ENCODE assay signal across 28 cellular contexts in genomic region chr2:126943612-126944011, GRCh38. TPM values are rescaled to one million over a fixed set of nuclear protein-coding genes. Genes with fewer than 3 reads are reported as not detected.
A peak's percentile ranks its signal among the peaks of the same experiment; 100 is the strongest.
DNase-seq lines count a peak whose midpoint lies in the region; ATAC-seq, FAIRE-seq and TF ChIP-seq lines count a peak whose summit lies in the region.
"Had no signal": no experiment of that assay in that cellular context is flagged by ENCODE, and none has a peak within 500 bp of the region (broad histone marks: within the 10 kb centered on the region; RNA-seq: fewer than 3 reads in every experiment).

No MANE protein-coding gene starts in this region.

- no peak overlapping the region for H3K4me2 ChIP-seq in HepG2 (ENCODE audit: low read depth, low read length)
- no peak overlapping the region for H3K4me2 ChIP-seq in mesendoderm (ENCODE audit: low read length)
- H3K4me2 ChIP-seq: BLaER1 had no signal

- no peak for DNase-seq in HepG2 (ENCODE audit: low spot score)
- no peak for DNase-seq in right lobe of liver
- DNase-seq in endodermal cell, result no peak
- DNase-seq in mesendoderm, result no peak
- no peak for DNase-seq in COLO668 (lab: John Stamatoyannopoulos, UW; ENCODE audit: unreplicated experiment)
- no peak for DNase-seq in posterior cingulate gyrus
- DNase-seq in NCI-H1436 (lab: John Stamatoyannopoulos, UW), result no peak
- DNase-seq: 8988T; ACHN; BE2C; C1 segment of cervical spinal cord; Caco-2; Calu3; CD4-positive, alpha-beta memory T cell; CD4-positive, CD25-positive, alpha-beta regulatory T cell; CD8-positive, alpha-beta memory T cell; DMS79 treated with DMSO at 0.1 percent for 48 hours; GF-D8 had no signal

- no peak for FAIRE-seq in HepG2 (lab: Jason Lieb, UNC)
- FAIRE-seq: A204.1, D721Med, G401.6, GM12891, GM19239 had no signal

- no peak overlapping the region for H2BK120ac ChIP-seq in mesendoderm (ENCODE audit: low read depth, low read length)

- H4K5ac ChIP-seq in mesendoderm (ENCODE audit: low read length), result no peak overlapping the region

- BruUV-seq in HepG2 (replicated peaks; lab: Mats Ljungman, UMichigan), result no TSS peak

- H3K4me1 Mint-ChIP-seq in endodermal cell, result peaks cover 8% of the 10 kb centered on the region
- H3K4me1 Mint-ChIP-seq: CD4-positive, alpha-beta memory T cell; CD4-positive, CD25-positive, alpha-beta regulatory T cell; CD8-positive, alpha-beta memory T cell had no signal

- H3K27ac Mint-ChIP-seq in endodermal cell, result no peak overlapping the region
- H3K27ac Mint-ChIP-seq: CD14-positive monocyte; CD4-positive, alpha-beta memory T cell; CD4-positive, CD25-positive, alpha-beta regulatory T cell; CD8-positive, alpha-beta memory T cell had no signal

- ATAC-seq in HepG2 (no peak), right lobe of liver (no peak)

- H3K36me3 Mint-ChIP-seq in endodermal cell (ENCODE audit: low read depth), result peaks cover 16% of the 10 kb centered on the region
- H3K36me3 Mint-ChIP-seq: CD14-positive monocyte; CD4-positive, alpha-beta memory T cell; CD4-positive, CD25-positive, alpha-beta regulatory T cell; CD8-positive, alpha-beta memory T cell had no signal

- H3K23ac ChIP-seq in mesendoderm (ENCODE audit: low read length), result no peak overlapping the region

- intact Hi-C loops in HepG2 (cut with micrococcal nuclease; ENCODE audit: unreplicated experiment) (no loop called here), right lobe of liver (cut with DNase I) (no loop called here), posterior cingulate gyrus (cut with DNase I) (no loop called here)

- H3K4me1 ChIP-seq in HepG2 (ENCODE audit: insufficient read depth, low read length) (no peaks in the 10 kb centered on the region; the same call in 1 of the 2 replicates), right lobe of liver (no peaks in the 10 kb centered on the region), HUES6 (ENCODE audit: control insufficient read depth, insufficient read depth, low read length) (peaks cover 23% of the 10 kb centered on the region), endodermal cell (ENCODE audit: control insufficient read depth, insufficient read depth, low read length) (peaks cover 2% of the 10 kb centered on the region), mesendoderm (ENCODE audit: control insufficient read depth, low read depth, low read length) (peaks cover 2% of the 10 kb centered on the region)
- H3K4me1 ChIP-seq: BE2C had no signal

- no peaks in the 10 kb centered on the region for H3K79me2 ChIP-seq in HepG2 (ENCODE audit: insufficient read depth, low read length)
- no peaks in the 10 kb centered on the region for H3K79me2 ChIP-seq in mesendoderm (ENCODE audit: control insufficient read depth, insufficient read depth, low read length)

- no peak overlapping the region for H3K4ac ChIP-seq in mesendoderm (ENCODE audit: low read depth, low read length)

- no peak for TF ChIP-seq RAD21 in HepG2 (CRISPR knock-in tag; IDR thresholded peaks at IDR 0.05)

- no peak overlapping the region for H2AK5ac ChIP-seq in mesendoderm (ENCODE audit: low read length)

- WGBS in HepG2 (ENCODE audit: low lambda C conversion rate), result 19% methylated on average over 1 of the region's 1 CpG
- 45% methylated on average over 1 of the region's 1 CpG for WGBS in right lobe of liver (ENCODE audit: insufficient coverage, low coverage, low lambda C conversion rate, missing lambda C conversion rate)
- 97% methylated on average over 1 of the region's 1 CpG; no CpG with 5 or more reads in 1 of the 2 experiments for WGBS in endodermal cell (ENCODE audit: insufficient coverage in 1 of 2, insufficient read length in 1 of 2), 2 experiments
- no CpG with 5 or more reads among the region's 1 CpG for WGBS in mesendoderm (ENCODE audit: extremely low coverage, insufficient coverage, low lambda C conversion rate)

- H3K18ac ChIP-seq in mesendoderm (ENCODE audit: low read length), result no peak overlapping the region

- peaks cover 46% of the 10 kb centered on the region for H3K27me3 Mint-ChIP-seq in endodermal cell (ENCODE audit: insufficient read depth)

- H3K27ac ChIP-seq in HepG2 (ENCODE audit: extremely low read length, insufficient read depth, low read length) (no peak overlapping the region), right lobe of liver (no peak overlapping the region), HUES6 (ENCODE audit: low read depth, low read length) (peak overlapping the region; percentile 88; the same call in 1 of the 2 replicates), endodermal cell (ENCODE audit: low read depth, low read length) (no peak overlapping the region), mesendoderm (ENCODE audit: low read depth, low read length) (no peak overlapping the region)
- H3K27ac ChIP-seq: BLaER1 had no signal

- H2AFZ ChIP-seq in HepG2 (ENCODE audit: low read length), result no peak overlapping the region

- peaks cover 24% of the 10 kb centered on the region for H3K9me3 ChIP-seq in HepG2 (ENCODE audit: low read length)
- H3K9me3 ChIP-seq in right lobe of liver, result no peaks in the 10 kb centered on the region
- H3K9me3 ChIP-seq in HUES6 (ENCODE audit: control insufficient read depth, insufficient read depth, low read depth, low read length), result peaks cover 72% of the 10 kb centered on the region
- H3K9me3 ChIP-seq in endodermal cell (ENCODE audit: control insufficient read depth, low read length), result peaks cover 72% of the 10 kb centered on the region
- H3K9me3 ChIP-seq: BE2C had no signal

- H3K4me3 Mint-ChIP-seq in endodermal cell, result no peak overlapping the region
- H3K4me3 Mint-ChIP-seq: CD14-positive monocyte; CD4-positive, alpha-beta memory T cell; CD4-positive, CD25-positive, alpha-beta regulatory T cell; CD8-positive, alpha-beta memory T cell had no signal

- peaks cover 77% of the 10 kb centered on the region for H3K9me3 Mint-ChIP-seq in endodermal cell

- H3K36me3 ChIP-seq in HepG2 (replicated peaks in 1 of 2; ENCODE audit: control insufficient read depth in 1 of 2, insufficient read depth in 2 of 2, low read length in 2 of 2), result no peaks in the 10 kb centered on the region
- no peaks in the 10 kb centered on the region for H3K36me3 ChIP-seq in right lobe of liver
- H3K36me3 ChIP-seq in HUES6 (ENCODE audit: control insufficient read depth, insufficient read depth, low read length), result no peaks in the 10 kb centered on the region
- no peaks in the 10 kb centered on the region for H3K36me3 ChIP-seq in endodermal cell (ENCODE audit: control insufficient read depth, insufficient read depth, low read length)
- no peaks in the 10 kb centered on the region for H3K36me3 ChIP-seq in mesendoderm (ENCODE audit: control insufficient read depth, insufficient read depth, low read length)
- H3K36me3 ChIP-seq: BE2C, BLaER1 had no signal

- no peak overlapping the region for H3K56ac ChIP-seq in mesendoderm (ENCODE audit: low read length)

- CTCF ChIA-PET in HepG2 (lab: Yijun Ruan, JAX; ENCODE audit: low intra/inter-chr PET ratio, low total read pairs), result no interaction called here

- TF ChIP-seq EP300 in HepG2 (IDR thresholded peaks at IDR 0.05; ENCODE audit: low read depth in 2 of 2, low read length in 2 of 2) (no peak), HepG2 (CRISPR knock-in tag; IDR thresholded peaks at IDR 0.05; ENCODE audit: borderline replicate concordance) (no peak)

- no peak overlapping the region for H2BK5ac ChIP-seq in mesendoderm (ENCODE audit: low read length)

- POLR2A ChIA-PET in HepG2 (lab: Yijun Ruan, JAX), result no interaction called here

- no peak for TF ChIP-seq POLR2A in HepG2 (IDR thresholded peaks at IDR 0.05; ENCODE audit: insufficient read depth in 1 of 2, low read depth in 2 of 2, low read length in 2 of 2)
- no peak for TF ChIP-seq POLR2A in right lobe of liver (IDR thresholded peaks at IDR 0.05)

- H3K79me1 ChIP-seq in mesendoderm (ENCODE audit: low read length), result no peaks in the 10 kb centered on the region

- no peak overlapping the region for H2BK15ac ChIP-seq in mesendoderm (replicated peaks; ENCODE audit: low read depth)

- H3K27me3 ChIP-seq in HepG2 (ENCODE audit: control insufficient read depth in 1 of 2, insufficient read depth in 2 of 2, low read length in 2 of 2) (no peaks in the 10 kb centered on the region; a peak in 1 of 5 replicates), right lobe of liver (no peaks in the 10 kb centered on the region), HUES6 (ENCODE audit: control insufficient read depth, insufficient read depth, low read length) (0 out of 2 replicates have a peak, but pooled peaks cover 3% of the 10 kb centered on the region), endodermal cell (ENCODE audit: control insufficient read depth, insufficient read depth, low read length, poor library complexity, severe bottlenecking) (no peaks in the 10 kb centered on the region), mesendoderm (ENCODE audit: insufficient read depth, low read length, poor library complexity) (no peaks in the 10 kb centered on the region)
- H3K27me3 ChIP-seq: BE2C, BLaER1 had no signal

- no peaks in the 10 kb centered on the region for H4K20me1 ChIP-seq in HepG2 (ENCODE audit: insufficient read depth, low read length)
- H4K20me1 ChIP-seq: BLaER1 had no signal

- no peak for TF ChIP-seq CTCF in HepG2 (CRISPR knock-in tag; IDR thresholded peaks at IDR 0.05)
- no peak for TF ChIP-seq CTCF in right lobe of liver (IDR thresholded peaks at IDR 0.05)
- TF ChIP-seq CTCF in endodermal cell (conservative IDR thresholded peaks at IDR 0.05), result no peak

- no peak overlapping the region for H3K4me3 ChIP-seq in HepG2 (replicated peaks in 1 of 3; ENCODE audit: insufficient read depth in 1 of 3, low read depth in 2 of 3, low read length in 3 of 3)
- H3K4me3 ChIP-seq in right lobe of liver, result no peak overlapping the region
- H3K4me3 ChIP-seq in HUES6 (ENCODE audit: low read depth, low read length), result no peak overlapping the region; the same call in 1 of the 2 replicates
- H3K4me3 ChIP-seq in endodermal cell (ENCODE audit: low read length), result peak overlapping the region; percentile 64
- H3K4me3 ChIP-seq in mesendoderm (ENCODE audit: low read length), result peak overlapping the region; percentile 8
- H3K4me3 ChIP-seq: BLaER1 had no signal

- in situ Hi-C loops in HepG2 (cut with HindIII; ENCODE audit: extremely low pct_ligation_motif_present, low pct_unique_long_range_greater_than_20kb), result no loop called here

- no peak overlapping the region for H4K8ac ChIP-seq in mesendoderm (ENCODE audit: low read depth, low read length)

- H3K9ac ChIP-seq in HepG2 (ENCODE audit: insufficient read depth, low read depth, low read length) (no peak overlapping the region), HUES6 (ENCODE audit: low read length) (no peak overlapping the region), endodermal cell (ENCODE audit: extremely low read depth, low read length, poor library complexity, severe bottlenecking) (no peak overlapping the region), mesendoderm (ENCODE audit: low read length) (no peak overlapping the region)
- H3K9ac ChIP-seq: BLaER1 had no signal

RNA-seq across cellular contexts. Expression of gene TEX51, which starts 44.9 kb away (rescaled TPM):
- total RNA-seq in HepG2 (2016; rRNA removed; fragmentation: Illumina TruSeq; extraction: Trizol), result not detected in 2 replicates
- not detected in 2 replicates for total RNA-seq in HepG2 (2016; cell fraction: cytosol; rRNA removed; fragmentation: Illumina TruSeq; extraction: Trizol; ENCODE audit: low read depth)
- total RNA-seq in HepG2 (2016; cell fraction: insoluble cytoplasmic fraction; rRNA removed; fragmentation: Illumina TruSeq; extraction: Trizol), result not detected in 2 replicates
- not detected in 2 replicates for total RNA-seq in HepG2 (2016; cell fraction: membrane; rRNA removed; fragmentation: Illumina TruSeq; extraction: Trizol)
- not detected in 2 replicates for total RNA-seq in HepG2 (2016; cell fraction: nucleus; rRNA removed; fragmentation: Illumina TruSeq; extraction: Trizol)
- polyA plus RNA-seq in HepG2 (2011; rRNA removed), result not detected in 2 replicates
- not detected in 2 replicates for polyA plus RNA-seq in HepG2 (2011; cell fraction: cytosol; rRNA removed)
- polyA plus RNA-seq in HepG2 (2011; cell fraction: nucleus; rRNA removed), result not detected in 2 replicates
- polyA plus RNA-seq in HepG2 (2012), result not detected in 2 replicates
- polyA plus RNA-seq in HepG2 (2016; cell fraction: cytosol; fragmentation: Illumina TruSeq; extraction: Trizol; ENCODE audit: low read depth), result not detected in 2 replicates
- polyA plus RNA-seq in HepG2 (2016; cell fraction: insoluble cytoplasmic fraction; fragmentation: Illumina TruSeq; extraction: Trizol; ENCODE audit: low read depth), result not detected in 2 replicates
- not detected in 2 replicates for polyA plus RNA-seq in HepG2 (2016; cell fraction: membrane; fragmentation: Illumina TruSeq; extraction: Trizol; ENCODE audit: low read depth)
- polyA plus RNA-seq in HepG2 (2016; cell fraction: nucleus; fragmentation: Illumina TruSeq; extraction: Trizol; ENCODE audit: insufficient read depth, low read depth), result not detected in 2 replicates
- polyA minus RNA-seq in HepG2 (2011; rRNA and poly(A)+ RNA removed; ENCODE audit: low replicate concordance), result not detected in 2 replicates
- polyA minus RNA-seq in HepG2 (2011; cell fraction: cytosol; rRNA and poly(A)+ RNA removed), result not detected in 2 replicates
- not detected in 2 replicates for polyA minus RNA-seq in HepG2 (2011; cell fraction: nucleus; rRNA and poly(A)+ RNA removed)
- under 1 TPM in 1 of 6 experiments, not detected in 5; 0.66 TPM for total RNA-seq in right lobe of liver
- not detected for total RNA-seq in endodermal cell
- not detected for polyA plus RNA-seq in endodermal cell (2013, experiment 1 of 2)
- polyA plus RNA-seq in endodermal cell (2013, experiment 2 of 2), result not detected
- not detected for polyA plus RNA-seq in mesendoderm (2013, experiment 1 of 2)
- not detected for polyA plus RNA-seq in mesendoderm (2013, experiment 2 of 2)
- total RNA-seq: A673; Caco-2; Calu3; CD4-positive, alpha-beta memory T cell; CD4-positive, CD25-positive, alpha-beta regulatory T cell; CD8-positive, alpha-beta memory T cell had no signal
- polyA plus RNA-seq: AG04450; CD14-positive monocyte; CD4-positive, alpha-beta memory T cell; CD4-positive, CD25-positive, alpha-beta regulatory T cell; CD8-positive, alpha-beta memory T cell had no signal

Comparison
In these comparisons a context has a peak if more than half of its experiments do, and no peak if none do; other contexts are left out.
1. H3K4me3 ChIP-seq: peak in endodermal cell (single experiment) and mesendoderm (single experiment); none in HepG2 (0 of 3), right lobe of liver (0 of 3) and HUES6 (single experiment).